In genomic region chr9:117746263-117746662, GRCh38 we compare ENCODE assay signal across 33 cellular contexts. TPM values are rescaled to one million over a fixed set of nuclear protein-coding genes. Genes with fewer than 3 reads are reported as not detected.
"Had no signal": no experiment of that assay in that cellular context is flagged by ENCODE, and none has a peak within 500 bp of the region (broad histone marks: within the 10 kb centered on the region; RNA-seq: fewer than 3 reads in every experiment).

No MANE protein-coding gene starts in this region.

- DNase-seq: activated B cell treated with CpG ODN at 0.5 μM for 24 hours; activated CD4-positive, alpha-beta memory T cell treated with anti-CD3 and anti-CD28 coated beads for 36 hours; activated CD4-positive, alpha-beta T cell treated with anti-CD3 and anti-CD28 coated beads for 48 hours; activated CD8-positive, alpha-beta memory T cell treated with anti-CD3 and anti-CD28 coated beads, Interleukin-2, amount 10 ng/mL, durations not matched to agents 7 days and 5 days; activated CD8-positive, alpha-beta memory T cell treated with anti-CD3 and anti-CD28 coated beads, Interleukin-2, amount 50 U/mL, for 4 hours; activated CD8-positive, alpha-beta T cell treated with anti-CD3 and anti-CD28 coated beads, Interleukin-2, amount 10 ng/mL, durations not matched to agents 7 days and 5 days; activated effector memory CD4-positive, alpha-beta T cell treated with anti-CD3 and anti-CD28 coated beads, Interleukin-2, amount 50 U/mL, for 16 hours; activated naive CD4-positive, alpha-beta T cell treated with anti-CD3 and anti-CD28 coated beads, Interleukin-2, amount 10 ng/mL, durations not matched to agents 7 days and 5 days; activated naive CD8-positive, alpha-beta T cell treated with anti-CD3 and anti-CD28 coated beads, Interleukin-2, amount 10 ng/mL, durations not matched to agents 7 days and 5 days; activated T-cell treated with anti-CD3 and anti-CD28 coated beads, Interleukin-2, amount 50 U/mL, for 1 hour; activated T-cell treated with anti-CD3 and anti-CD28 coated beads, Interleukin-2, amount 50 U/mL, for 48 hours; central memory CD4-positive, alpha-beta T cell; cerebellar nuclear complex; colonic mucosa; effector CD8-positive, alpha-beta T cell; esophagus squamous epithelium; foreskin melanocyte; heart right ventricle; T1000; WERI-Rb-1 had no signal

- H2AFZ ChIP-seq: hepatocyte had no signal

- H3K4me1 ChIP-seq: ascending aorta, breast epithelium, colonic mucosa had no signal

- H3K27me3 ChIP-seq: ascending aorta had no signal

- H3K4me3 Mint-ChIP-seq: activated B cell treated with CpG ODN at 0.5 μM for 24 hours; activated CD4-positive, alpha-beta memory T cell treated with anti-CD3 and anti-CD28 coated beads for 36 hours; activated CD8-positive, alpha-beta memory T cell treated with anti-CD3 and anti-CD28 coated beads, Interleukin-2, amount 10 ng/mL, durations not matched to agents 7 days and 5 days; activated CD8-positive, alpha-beta T cell treated with anti-CD3 and anti-CD28 coated beads, Interleukin-2, amount 10 ng/mL, durations not matched to agents 7 days and 5 days; activated naive CD4-positive, alpha-beta T cell treated with anti-CD3 and anti-CD28 coated beads, Interleukin-2, amount 10 ng/mL, durations not matched to agents 7 days and 5 days; activated naive CD8-positive, alpha-beta T cell treated with anti-CD3 and anti-CD28 coated beads, Interleukin-2, amount 10 ng/mL, durations not matched to agents 7 days and 5 days; activated T-helper 1 cell treated with anti-CD3 and anti-CD28 coated beads, Interleukin-12 subunit alpha, Interleukin-12 subunit beta, Interleukin-2, Interleukin-4 antibody, amounts not matched to agents 30 ng/mL and 10 ng/mL and 1 ng/mL, durations not matched to agents 14 hours and 24 hours and 36 hours; brain; T-helper 2 cell treated with Interferon-gamma antibody and Interleukin-4, amounts not matched to agents 5 μg/mL and 100 μg/mL, for 36 hours had no signal

- H3K9me3 ChIP-seq: ascending aorta, breast epithelium, colonic mucosa, esophagus squamous epithelium, gastroesophageal sphincter, heart right ventricle had no signal

- H3K79me2 ChIP-seq: hepatocyte had no signal

- ATAC-seq: activated CD4-positive, CD25-positive, alpha-beta regulatory T cell treated with anti-CD3 and anti-CD28 coated beads, Interleukin-2, amount 50 U/mL, for 24 hours; activated CD8-positive, alpha-beta memory T cell treated with anti-CD3 and anti-CD28 coated beads, Interleukin-2, amount 10 ng/mL, durations not matched to agents 7 days and 5 days; activated CD8-positive, alpha-beta T cell treated with anti-CD3 and anti-CD28 coated beads, Interleukin-2, amount 10 ng/mL, durations not matched to agents 7 days and 5 days; activated naive CD4-positive, alpha-beta T cell treated with anti-CD3 and anti-CD28 coated beads, Interleukin-2, amount 50 U/mL, for 72 hours; gastroesophageal sphincter had no signal

- H3K4me2 ChIP-seq: hepatocyte had no signal

- H3K4me3 ChIP-seq: ascending aorta, breast epithelium, cardiac muscle cell, colonic mucosa, esophagus squamous epithelium, gastroesophageal sphincter, hepatocyte had no signal

- H3K36me3 ChIP-seq: ascending aorta, breast epithelium, cardiac muscle cell, colonic mucosa, esophagus squamous epithelium, gastroesophageal sphincter, heart right ventricle, WERI-Rb-1 had no signal

- H3K36me3 Mint-ChIP-seq: activated CD4-positive, alpha-beta memory T cell treated with anti-CD3 and anti-CD28 coated beads for 36 hours; activated naive CD4-positive, alpha-beta T cell treated with anti-CD3 and anti-CD28 coated beads, Interleukin-2, amount 50 U/mL, for 72 hours; brain had no signal

- H3K27ac ChIP-seq: ascending aorta, breast epithelium, cardiac muscle cell, colonic mucosa, epithelial cell of prostate, esophagus squamous epithelium, gastroesophageal sphincter, heart right ventricle, hepatocyte, WERI-Rb-1 had no signal

- H3K9me3 Mint-ChIP-seq: activated B cell treated with CpG ODN at 0.5 μM for 24 hours; activated CD4-positive, alpha-beta memory T cell treated with anti-CD3 and anti-CD28 coated beads for 36 hours; activated naive CD4-positive, alpha-beta T cell treated with anti-CD3 and anti-CD28 coated beads, Interleukin-2, amount 10 ng/mL, durations not matched to agents 7 days and 5 days; activated naive CD4-positive, alpha-beta T cell treated with anti-CD3 and anti-CD28 coated beads, Interleukin-2, amount 50 U/mL, for 72 hours; activated T-helper 1 cell treated with anti-CD3 and anti-CD28 coated beads, Interleukin-12 subunit alpha, Interleukin-12 subunit beta, Interleukin-2, Interleukin-4 antibody, amounts not matched to agents 30 ng/mL and 10 ng/mL and 1 ng/mL, durations not matched to agents 14 hours and 24 hours and 36 hours; activated T-helper 2 cell treated with anti-CD3 and anti-CD28 coated beads, Interferon-gamma antibody, Interleukin-2, Interleukin-4, amounts not matched to agents 10 μg/mL and 5 μg/mL and 100 μg/mL, durations not matched to agents 14 hours and 24 hours and 36 hours; T-helper 2 cell treated with Interferon-gamma antibody and Interleukin-4, amounts not matched to agents 5 μg/mL and 100 μg/mL, for 36 hours had no signal

- H3K27ac Mint-ChIP-seq: activated B cell treated with CpG ODN at 0.5 μM for 24 hours; activated CD4-positive, alpha-beta memory T cell treated with anti-CD3 and anti-CD28 coated beads for 36 hours; activated CD8-positive, alpha-beta memory T cell treated with anti-CD3 and anti-CD28 coated beads, Interleukin-2, amount 10 ng/mL, durations not matched to agents 7 days and 5 days; activated CD8-positive, alpha-beta T cell treated with anti-CD3 and anti-CD28 coated beads, Interleukin-2, amount 10 ng/mL, durations not matched to agents 7 days and 5 days; activated naive CD4-positive, alpha-beta T cell treated with anti-CD3 and anti-CD28 coated beads, Interleukin-2, amount 10 ng/mL, durations not matched to agents 7 days and 5 days; activated naive CD4-positive, alpha-beta T cell treated with anti-CD3 and anti-CD28 coated beads, Interleukin-2, amount 50 U/mL, for 72 hours; activated naive CD8-positive, alpha-beta T cell treated with anti-CD3 and anti-CD28 coated beads, Interleukin-2, amount 10 ng/mL, durations not matched to agents 7 days and 5 days; activated T-helper 1 cell treated with anti-CD3 and anti-CD28 coated beads, Interleukin-12 subunit alpha, Interleukin-12 subunit beta, Interleukin-2, Interleukin-4 antibody, amounts not matched to agents 30 ng/mL and 10 ng/mL and 1 ng/mL, durations not matched to agents 14 hours and 24 hours and 36 hours; activated T-helper 2 cell treated with anti-CD3 and anti-CD28 coated beads, Interferon-gamma antibody, Interleukin-2, Interleukin-4, amounts not matched to agents 10 μg/mL and 5 μg/mL and 100 μg/mL, durations not matched to agents 14 hours and 24 hours and 36 hours; brain; T-helper 2 cell treated with Interferon-gamma antibody and Interleukin-4, amounts not matched to agents 5 μg/mL and 100 μg/mL, for 36 hours had no signal

RNA-seq across cellular contexts. Expression of gene TLR4, which starts 42.1 kb away (rescaled TPM):
- total RNA-seq: activated CD4-positive, alpha-beta memory T cell treated with anti-CD3 and anti-CD28 coated beads for 36 hours; activated CD8-positive, alpha-beta memory T cell treated with anti-CD3 and anti-CD28 coated beads for 36 hours; activated CD8-positive, alpha-beta memory T cell treated with anti-CD3 and anti-CD28 coated beads, Interleukin-2, amount 10 ng/mL, durations not matched to agents 7 days and 5 days; activated naive CD4-positive, alpha-beta T cell treated with anti-CD3 and anti-CD28 coated beads, Interleukin-2, amount 50 U/mL, for 72 hours; activated T-helper 1 cell treated with anti-CD3 and anti-CD28 coated beads, Interleukin-12 subunit alpha, Interleukin-12 subunit beta, Interleukin-2, Interleukin-4 antibody, amounts not matched to agents 30 ng/mL and 10 ng/mL and 1 ng/mL, durations not matched to agents 14 hours and 24 hours and 36 hours; activated T-helper 2 cell treated with anti-CD3 and anti-CD28 coated beads, Interferon-gamma antibody, Interleukin-2, Interleukin-4, amounts not matched to agents 10 μg/mL and 5 μg/mL and 100 μg/mL, durations not matched to agents 14 hours and 24 hours and 36 hours had no signal
